ENCODE assay signal across 26 cellular contexts in the genomic region with DNA sequence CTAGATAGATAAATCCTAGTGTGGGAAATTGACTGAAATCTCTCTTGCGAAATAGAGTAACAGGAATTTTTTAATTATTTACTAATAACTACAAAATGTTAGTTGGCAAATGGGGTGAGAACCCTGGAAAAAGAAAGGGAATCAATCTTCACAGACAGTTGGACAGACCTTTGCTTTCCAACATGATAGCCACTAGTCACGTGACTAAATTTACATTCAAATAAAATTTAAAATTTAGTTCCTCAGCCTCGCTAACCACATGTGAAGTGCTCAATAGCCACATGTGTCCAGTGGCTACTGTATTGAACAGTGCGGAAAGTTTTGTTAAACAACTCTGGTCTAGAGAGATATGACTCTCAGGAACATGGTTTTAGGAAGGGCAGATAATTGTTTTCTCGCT.
"Had no signal": no experiment of that assay in that cellular context is flagged by ENCODE, and none has a peak within 500 bp of the region (broad histone marks: within the 10 kb centered on the region; RNA-seq: fewer than 3 reads in every experiment).

No MANE protein-coding gene starts in this region.

- H3K27ac ChIP-seq: epithelial cell of prostate, gastrocnemius medialis, pancreas, stomach, thyroid gland, vagina had no signal

- H3K36me3 Mint-ChIP-seq: memory B cell; natural killer cell; stimulated activated effector memory CD8-positive, alpha-beta T cell treated with anti-CD3 and anti-CD28 coated beads, Interleukin-12 subunit alpha, Interleukin-12 subunit beta, amount 100 ng/mL, for 72 hours had no signal

- H3K4me1 ChIP-seq: gastrocnemius medialis, pancreas, stomach, thyroid gland, vagina had no signal

- H3K4me3 ChIP-seq: gastrocnemius medialis, lung, pancreas, smooth muscle cell, stomach, thyroid gland, vagina had no signal

- H3K4me1 Mint-ChIP-seq: stimulated activated effector memory CD8-positive, alpha-beta T cell treated with anti-CD3 and anti-CD28 coated beads, Interleukin-12 subunit alpha, Interleukin-12 subunit beta, amount 100 ng/mL, for 72 hours had no signal

- H3K4me2 ChIP-seq: smooth muscle cell had no signal

- H3K27ac Mint-ChIP-seq: endodermal cell; memory B cell; natural killer cell; stimulated activated effector memory CD8-positive, alpha-beta T cell treated with anti-CD3 and anti-CD28 coated beads, Interleukin-12 subunit alpha, Interleukin-12 subunit beta, amount 100 ng/mL, for 72 hours had no signal

- H3K4me3 Mint-ChIP-seq: endodermal cell; memory B cell; natural killer cell; stimulated activated effector memory CD8-positive, alpha-beta T cell treated with anti-CD3 and anti-CD28 coated beads, Interleukin-12 subunit alpha, Interleukin-12 subunit beta, amount 100 ng/mL, for 72 hours had no signal

- FAIRE-seq: colon, islet of Langerhans, pancreas had no signal

- H3K27me3 ChIP-seq: gastrocnemius medialis, pancreas, stomach, thyroid gland, vagina had no signal

- H3K9me3 Mint-ChIP-seq: endodermal cell; memory B cell; natural killer cell; stimulated activated effector memory CD8-positive, alpha-beta T cell treated with anti-CD3 and anti-CD28 coated beads, Interleukin-12 subunit alpha, Interleukin-12 subunit beta, amount 100 ng/mL, for 72 hours had no signal

- DNase-seq: effector CD8-positive, alpha-beta T cell; endodermal cell; foreskin fibroblast; gastrocnemius medialis; head of caudate nucleus; hippocampal formation; kidney glomerular epithelial cell; left colon; natural killer cell; occipital lobe; pancreas; retina; stimulated activated CD4-positive, alpha-beta T cell treated with anti-CD3 and anti-CD28 coated beads, Interleukin-2, amount 100 ng/mL, for 24 hours; stimulated activated CD4-positive, alpha-beta T cell treated with anti-CD3 and anti-CD28 coated beads, Interleukin-4, amount 100 ng/mL, for 24 hours; stimulated activated naive CD4-positive, alpha-beta T cell treated with Interleukin-2 at 50 U/mL for 16 hours; stomach; thyroid gland had no signal

- H3K36me3 ChIP-seq: gastrocnemius medialis, pancreas, stomach, thyroid gland, vagina had no signal

- ATAC-seq: esophagus mucosa; left colon; natural killer cell; pancreas; stimulated activated effector memory CD8-positive, alpha-beta T cell treated with anti-CD3 and anti-CD28 coated beads, Interleukin-12 subunit alpha, Interleukin-12 subunit beta, amount 100 ng/mL, for 72 hours had no signal

- H3K9me3 ChIP-seq: gastrocnemius medialis, pancreas, stomach, thyroid gland, vagina had no signal
